In the genomic region with DNA sequence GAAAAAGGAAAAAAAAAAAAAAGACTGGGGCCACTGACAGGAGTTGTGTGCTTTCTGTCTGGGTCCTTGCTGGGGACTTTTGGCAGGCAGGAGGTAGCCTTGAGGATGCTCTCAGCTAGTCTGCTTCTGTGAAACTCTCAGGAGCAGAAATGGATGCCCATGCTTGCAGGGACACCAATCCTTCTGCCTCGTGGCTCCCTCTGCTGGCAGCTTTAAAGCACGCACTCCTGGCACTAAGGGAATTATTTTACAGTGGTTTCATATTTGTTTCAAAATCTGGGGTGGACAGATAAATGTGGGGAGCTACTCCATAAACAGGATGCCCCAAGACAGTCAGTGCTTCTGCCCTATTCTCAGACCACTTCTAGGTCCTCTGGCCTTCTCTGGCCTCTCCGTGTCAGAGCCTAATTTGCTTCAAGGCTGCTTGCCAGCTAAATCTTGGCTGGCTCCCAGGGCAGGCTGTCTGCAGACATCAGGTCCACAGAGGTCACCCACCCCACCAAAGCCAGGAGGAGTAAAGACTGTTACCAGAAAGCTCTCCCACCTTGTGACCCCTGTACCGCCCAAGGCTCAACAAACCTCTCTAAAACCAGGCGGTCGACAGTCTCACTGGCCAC, we compare ENCODE assay signal across 8 cellular contexts. TPM values are rescaled to one million over a fixed set of nuclear protein-coding genes. Genes with fewer than 3 reads are reported as not detected.
A peak's percentile ranks its signal among the peaks of the same experiment; 100 is the strongest.
DNase-seq lines count a peak whose midpoint lies in the region; ATAC-seq and TF ChIP-seq lines count a peak whose summit lies in the region.

No MANE protein-coding gene starts in this region.

- no peak overlapping the region for H3K4me3 Mint-ChIP-seq in activated naive CD4-positive, alpha-beta T cell treated with anti-CD3 and anti-CD28 coated beads, Interleukin-2, amount 50 U/mL, for 24 hours
- H3K4me3 Mint-ChIP-seq in glutamatergic neuron (ENCODE audit: unreplicated experiment), result no peak overlapping the region
- no peak overlapping the region for H3K4me3 Mint-ChIP-seq in type B pancreatic cell

- H3K27me3 ChIP-seq in MG63, result no peaks in the 10 kb centered on the region

- DNase-seq in EH (ENCODE audit: low read depth) (peak; percentile 79), MG63 (peak; percentile 42), SKM-1 treated with dmso at 0.1 percent for 144 hours (lab: John Stamatoyannopoulos, UW; ENCODE audit: unreplicated experiment) (peak; percentile 74), glutamatergic neuron (peak; percentile 83), posterior cingulate gyrus (peak; percentile 67 to 97 (median 84)), type B pancreatic cell (ENCODE audit: extremely low spot score, unreplicated experiment) (no peak)

- no peak overlapping the region for H3K4me3 ChIP-seq in MG63

- H3K36me3 Mint-ChIP-seq in activated naive CD4-positive, alpha-beta T cell treated with anti-CD3 and anti-CD28 coated beads, Interleukin-2, amount 50 U/mL, for 24 hours, result peaks cover 4% of the 10 kb centered on the region
- H3K36me3 Mint-ChIP-seq in glutamatergic neuron (ENCODE audit: unreplicated experiment) (no peaks in the 10 kb centered on the region), type B pancreatic cell (peaks cover 12% of the 10 kb centered on the region)

- no peaks in the 10 kb centered on the region for H3K9me3 Mint-ChIP-seq in activated naive CD4-positive, alpha-beta T cell treated with anti-CD3 and anti-CD28 coated beads, Interleukin-2, amount 50 U/mL, for 24 hours
- peaks cover 3% of the 10 kb centered on the region for H3K9me3 Mint-ChIP-seq in glutamatergic neuron (ENCODE audit: unreplicated experiment)
- no peaks in the 10 kb centered on the region for H3K9me3 Mint-ChIP-seq in type B pancreatic cell

- no peaks in the 10 kb centered on the region for H3K9me3 ChIP-seq in MG63

- H3K27ac Mint-ChIP-seq in activated naive CD4-positive, alpha-beta T cell treated with anti-CD3 and anti-CD28 coated beads, Interleukin-2, amount 50 U/mL, for 24 hours, result peak overlapping the region; percentile 15
- H3K27ac Mint-ChIP-seq in glutamatergic neuron (ENCODE audit: unreplicated experiment) (no peak overlapping the region), type B pancreatic cell (peak overlapping the region; percentile 22)

- peaks cover 3% of the 10 kb centered on the region for H3K36me3 ChIP-seq in MG63

- no peak for ATAC-seq in GM21381 (IDR thresholded peaks at IDR 0.05; ENCODE audit: unreplicated experiment)

- intact Hi-C loops in posterior cingulate gyrus (cut with DNase I), result loop anchor here (1.0 to 10.0 kb wide), 3 partner anchors 37 to 300 kb away; a partner anchor contains a TSS

- H3K4me1 Mint-ChIP-seq in activated naive CD4-positive, alpha-beta T cell treated with anti-CD3 and anti-CD28 coated beads, Interleukin-2, amount 50 U/mL, for 24 hours, result no peaks in the 10 kb centered on the region
- H3K4me1 Mint-ChIP-seq in glutamatergic neuron (ENCODE audit: low read depth, unreplicated experiment) (peaks cover 4% of the 10 kb centered on the region), type B pancreatic cell (ENCODE audit: unreplicated experiment) (peaks cover 13% of the 10 kb centered on the region)

- TF ChIP-seq CTCF in glutamatergic neuron (IDR thresholded peaks at IDR 0.05; ENCODE audit: partially characterized antibody, unreplicated experiment), result peak; percentile 89
- TF ChIP-seq CTCF in type B pancreatic cell (conservative IDR thresholded peaks at IDR 0.05), result peak; percentile 96

- no peaks in the 10 kb centered on the region for H3K27me3 Mint-ChIP-seq in activated naive CD4-positive, alpha-beta T cell treated with anti-CD3 and anti-CD28 coated beads, Interleukin-2, amount 50 U/mL, for 24 hours
- H3K27me3 Mint-ChIP-seq in glutamatergic neuron (ENCODE audit: unreplicated experiment) (peaks cover 4% of the 10 kb centered on the region), type B pancreatic cell (no peaks in the 10 kb centered on the region)

RNA-seq across cellular contexts. Expression of a gene that starts 17.1 kb away (rescaled TPM):
- 4.9 and 18.5 TPM in 2 replicates for total RNA-seq in MG63 (2014; rRNA removed; shearing (Covaris generic); ENCODE audit: low replicate concordance)
- total RNA-seq in glutamatergic neuron (ENCODE audit: unreplicated experiment) (11.3 TPM), type B pancreatic cell (ENCODE audit: low replicate concordance) (7.5 and 23.0 TPM in 2 replicates)

RNA-seq across cellular contexts. Expression of a gene that starts 25.5 kb away (rescaled TPM):
- 5.8 and 6.9 TPM in 2 replicates for total RNA-seq in MG63 (2014; rRNA removed; shearing (Covaris generic); ENCODE audit: low replicate concordance)
- total RNA-seq in glutamatergic neuron (ENCODE audit: unreplicated experiment) (0.54 TPM), type B pancreatic cell (ENCODE audit: low replicate concordance) (4.6 and 8.2 TPM in 2 replicates)

RNA-seq across cellular contexts. Expression of a gene that starts 30.4 kb away (rescaled TPM):
- 0.20 TPM in 1 of 2 replicates, not detected in the other for total RNA-seq in MG63 (2014; rRNA removed; shearing (Covaris generic); ENCODE audit: low replicate concordance)
- total RNA-seq in glutamatergic neuron (ENCODE audit: unreplicated experiment) (518 TPM), type B pancreatic cell (ENCODE audit: low replicate concordance) (1.6 and 10.6 TPM in 2 replicates)

RNA-seq across cellular contexts. Expression of a gene that starts 36.2 kb away (rescaled TPM):
- total RNA-seq in MG63 (2014; rRNA removed; shearing (Covaris generic); ENCODE audit: low replicate concordance), result 3.2 TPM in 1 of 2 replicates, not detected in the other
- total RNA-seq in glutamatergic neuron (ENCODE audit: unreplicated experiment) (4.2 TPM), type B pancreatic cell (ENCODE audit: low replicate concordance) (0.45 and 6.7 TPM in 2 replicates)

RNA-seq across cellular contexts. Expression of a gene that starts 39.6 kb away (rescaled TPM):
- 0.10 TPM in 1 of 2 replicates, not detected in the other for total RNA-seq in MG63 (2014; rRNA removed; shearing (Covaris generic); ENCODE audit: low replicate concordance)
- total RNA-seq in glutamatergic neuron (ENCODE audit: unreplicated experiment) (not detected), type B pancreatic cell (ENCODE audit: low replicate concordance) (0.29 TPM in 1 of 2 replicates, not detected in the other)

Comparison
In these comparisons a context has a peak if more than half of its experiments do, and no peak if none do; other contexts are left out.
1. RNA of a gene that starts 30.4 kb away (total RNA-seq): 518 TPM in glutamatergic neuron (single experiment); 1.6 to 10.6 TPM in type B pancreatic cell and 0.20 TPM in MG63; every median in the first group is over 10 times any median in the second.